8 cellular contexts compared by ENCODE assay signal in the genomic region with DNA sequence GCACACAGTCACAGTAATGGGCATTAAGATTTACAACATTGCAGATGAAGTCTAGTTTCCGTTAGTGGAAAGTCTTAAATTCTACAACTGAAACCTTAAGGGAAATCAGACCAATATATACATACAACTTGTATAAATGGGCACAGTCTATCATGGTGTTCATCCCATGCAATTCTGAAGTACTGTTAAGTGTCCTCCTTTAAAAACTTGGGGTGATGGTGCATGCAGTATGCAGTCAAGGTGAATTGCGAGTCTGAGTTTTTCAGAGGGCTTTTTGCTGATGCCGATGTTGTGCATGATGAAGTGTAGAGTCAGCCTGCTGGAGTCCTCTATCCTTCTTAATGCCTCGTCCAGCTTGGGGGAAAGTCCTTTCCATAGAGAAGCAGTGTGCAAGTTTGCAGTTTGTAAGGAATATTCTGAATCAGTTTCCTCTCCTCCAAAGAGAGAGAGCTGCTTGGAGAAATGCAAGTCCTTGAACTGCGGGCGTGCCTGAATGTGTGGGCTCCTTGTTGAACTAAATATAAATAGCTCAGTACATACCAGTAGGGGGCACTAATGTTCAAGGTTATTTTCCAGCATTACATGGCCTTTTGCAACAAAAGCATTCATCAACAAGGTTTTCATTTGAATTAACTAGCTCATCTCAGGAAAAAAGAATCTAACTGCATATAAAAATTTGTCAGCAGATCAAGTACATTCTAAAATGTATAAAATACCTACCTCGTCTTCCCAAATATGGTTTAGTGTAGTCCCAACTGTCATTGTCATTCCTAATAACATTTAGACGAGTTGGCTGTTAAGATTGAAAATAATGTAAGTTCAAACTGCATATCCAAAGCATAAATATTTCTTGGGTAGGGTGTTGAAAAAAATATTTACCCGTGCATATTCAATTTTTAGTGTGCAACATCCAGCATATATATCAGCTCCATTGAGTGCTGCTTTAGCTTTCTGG. TPM values are rescaled to one million over a fixed set of nuclear protein-coding genes. Genes with fewer than 3 reads are reported as not detected.
DNase-seq lines count a peak whose midpoint lies in the region; ATAC-seq and TF ChIP-seq lines count a peak whose summit lies in the region.

No MANE protein-coding gene starts in this region.

- peak overlapping the region in 1 of 3 experiments; percentile 10 for H3K27ac Mint-ChIP-seq in nephron

- H3K9me3 Mint-ChIP-seq in nephron, result no peaks in the 10 kb centered on the region

- H3K36me3 Mint-ChIP-seq in nephron (ENCODE audit: low read depth), result peaks cover 60% of the 10 kb centered on the region

- no peak overlapping the region for H3K4me3 ChIP-seq in HEK293 (ENCODE audit: low read depth, low read length)
- H3K4me3 ChIP-seq in fibroblast of lung (replicated peaks in 1 of 4; ENCODE audit: control extremely low read depth in 1 of 4, insufficient read depth in 1 of 4, low read depth in 3 of 4, low read length in 4 of 4), result no peak overlapping the region
- no peak overlapping the region for H3K4me3 ChIP-seq in H7 (ENCODE audit: insufficient read depth, low read depth, low read length)

- ATAC-seq in HG03025 (IDR thresholded peaks at IDR 0.05; ENCODE audit: low FRiP score, unreplicated experiment), result no peak

- H3K36me3 ChIP-seq in HEK293 (ENCODE audit: control insufficient read depth in 2 of 2, insufficient read depth in 1 of 2, low read length in 2 of 2) (peaks cover 13 to 26% of the 10 kb centered on the region in 2 experiments), fibroblast of lung (ENCODE audit: control insufficient read depth, insufficient read depth, low read length) (peaks cover 10% of the 10 kb centered on the region), H7 (replicated peaks; ENCODE audit: control insufficient read depth, insufficient read depth, low read length) (peaks cover 4% of the 10 kb centered on the region)

- H3K27me3 ChIP-seq in fibroblast of lung (ENCODE audit: control insufficient read depth, insufficient read depth, low read length), result no peaks in the 10 kb centered on the region
- no peaks in the 10 kb centered on the region for H3K27me3 ChIP-seq in H7 (ENCODE audit: control insufficient read depth, insufficient read depth, low read length)

- no peaks in the 10 kb centered on the region for H4K20me1 ChIP-seq in fibroblast of lung (ENCODE audit: control insufficient read depth, extremely low read depth, insufficient read depth, low read length)

- H3K79me2 ChIP-seq in fibroblast of lung (ENCODE audit: control insufficient read depth, insufficient read depth, low read length), result peaks cover 29% of the 10 kb centered on the region

- TF ChIP-seq CTCF in HEK293 (tag by site-specific recombination; IDR thresholded peaks at IDR 0.05) (0 out of 2 replicates have a peak, but pooled peaks have one; percentile 19), fibroblast of lung (conservative IDR thresholded peaks at IDR 0.05 in 1 of 2, IDR thresholded peaks at IDR 0.05 in 1 of 2; ENCODE audit: low read depth in 1 of 2, low read length in 2 of 2) (peak; percentile 53 to 54), nephron (IDR thresholded peaks at IDR 0.05; ENCODE audit: unreplicated experiment in 3 of 3) (peak; percentile 60 to 74 (median 61))

- CTCF ChIA-PET in HEK293 (lab: Yijun Ruan, JAX), result interaction anchor here (0.6 to 5.0 kb wide), 53 partner anchors 9 to 1008 kb away, joined by 3 to 47 read pairs (median 5); partner anchors contain the start of genes GALM and HNRNPLL

- H3K4me3 Mint-ChIP-seq in nephron, result no peak overlapping the region

- no peaks in the 10 kb centered on the region for H3K27me3 Mint-ChIP-seq in nephron (ENCODE audit: low read depth)

- H3K4me2 ChIP-seq in fibroblast of lung (ENCODE audit: extremely low read depth, insufficient read depth, low read length), result no peak overlapping the region

- peaks cover 9% of the 10 kb centered on the region for H3K4me1 Mint-ChIP-seq in nephron

- no peaks in the 10 kb centered on the region for H3K9me3 ChIP-seq in HEK293 (ENCODE audit: control insufficient read depth, insufficient read depth, low read depth, low read length)
- H3K9me3 ChIP-seq in fibroblast of lung (ENCODE audit: control insufficient read depth, insufficient read depth, low read depth, low read length), result no peaks in the 10 kb centered on the region

- no peak overlapping the region for H3K27ac ChIP-seq in HEK293 (ENCODE audit: extremely low read depth, low read depth, low read length)
- H3K27ac ChIP-seq in fibroblast of lung (ENCODE audit: insufficient read depth, low read length), result no peak overlapping the region

- DNase-seq in DMS 273 treated with DMSO at 0.1 percent for 48 hours (lab: John Stamatoyannopoulos, UW) (peak; percentile 36), NCI-H226 (peak; percentile 25), fibroblast of lung (ENCODE audit: low read depth in 2 of 2) (peak; percentile 61 to 89), H7 (no peak)
- DNase-seq in activated CD4-positive, alpha-beta T cell treated with anti-CD3 and anti-CD28 coated beads for 4 hours, result peak; percentile 45 to 60

- H2AFZ ChIP-seq in fibroblast of lung (ENCODE audit: low read length), result no peak overlapping the region

- no peak overlapping the region for H3K9ac ChIP-seq in fibroblast of lung (ENCODE audit: insufficient read depth, low read length)

- H3K4me1 ChIP-seq in HEK293 (ENCODE audit: control insufficient read depth, insufficient read depth, low read length) (peaks cover 16% of the 10 kb centered on the region), fibroblast of lung (ENCODE audit: control insufficient read depth, extremely low read depth, insufficient read depth, low read length) (peaks cover 5% of the 10 kb centered on the region)

- POLR2A ChIA-PET in HEK293 (lab: Yijun Ruan, JAX), result interaction anchor here (0.7 to 1.5 kb wide), 4 partner anchors 12 to 169 kb away, joined by 3 to 19 read pairs (median 6); partner anchors contain the start of genes HNRNPLL and SRSF7

TF ChIP-seq in HEK293, 187 proteins besides CTCF, POLR2A, EP300 and RAD21 (continues in another document):
- no peak for TF ChIP-seq ZNF623 (tag by site-specific recombination; IDR thresholded peaks at IDR 0.05)
- no peak for TF ChIP-seq ZNF274 (IDR thresholded peaks at IDR 0.05; ENCODE audit: low read length)
- TF ChIP-seq ZNF274 (tag by site-specific recombination; IDR thresholded peaks at IDR 0.05; ENCODE audit: borderline replicate concordance), result no peak
- no peak for TF ChIP-seq ZNF155 (tag by site-specific recombination; IDR thresholded peaks at IDR 0.05)
- TF ChIP-seq ZBTB11 (tag by site-specific recombination; conservative IDR thresholded peaks at IDR 0.05; ENCODE audit: low read depth), result no peak
- no peak for TF ChIP-seq ZNF292 (tag by site-specific recombination; IDR thresholded peaks at IDR 0.05; ENCODE audit: borderline replicate concordance, low read depth)
- no peak for TF ChIP-seq KLF7 (tag by site-specific recombination; IDR thresholded peaks at IDR 0.05; ENCODE audit: borderline replicate concordance)
- no peak for TF ChIP-seq ZNF561 (tag by site-specific recombination; IDR thresholded peaks at IDR 0.05; ENCODE audit: borderline replicate concordance)
- TF ChIP-seq, protein P1, sequence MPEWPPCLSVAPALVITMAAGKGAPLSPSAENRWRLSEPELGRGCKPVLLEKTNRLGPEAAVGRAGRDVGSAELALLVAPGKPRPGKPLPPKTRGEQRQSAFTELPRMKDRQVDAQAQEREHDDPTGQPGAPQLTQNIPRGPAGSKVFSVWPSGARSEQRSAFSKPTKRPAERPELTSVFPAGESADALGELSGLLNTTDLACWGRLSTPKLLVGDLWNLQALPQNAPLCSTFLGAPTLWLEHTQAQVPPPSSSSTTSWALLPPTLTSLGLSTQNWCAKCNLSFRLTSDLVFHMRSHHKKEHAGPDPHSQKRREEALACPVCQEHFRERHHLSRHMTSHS (tag by site-specific recombination; IDR thresholded peaks at IDR 0.05), result no peak
- TF ChIP-seq INSM2 (tag by site-specific recombination; IDR thresholded peaks at IDR 0.05), result no peak
- no peak for TF ChIP-seq GLIS2 (tag by site-specific recombination; IDR thresholded peaks at IDR 0.05)

RNA-seq across cellular contexts. Expression of gene HNRNPLL, which starts 21.3 kb away (rescaled TPM):
- 48.3 and 51.4 TPM in 2 replicates for total RNA-seq in fibroblast of lung
- polyA plus RNA-seq in fibroblast of lung, result 33.0 and 36.4 TPM in 2 replicates
- polyA plus RNA-seq in fibroblast of lung (2012), result 39.9 and 42.8 TPM in 2 replicates
- polyA minus RNA-seq in fibroblast of lung (ENCODE audit: low replicate concordance), result 2.6 and 7.5 TPM in 2 replicates
- total RNA-seq in H7 (2014; rRNA removed; shearing (Covaris generic)), result 71.6 and 72.1 TPM in 2 replicates
